In the genomic region with DNA sequence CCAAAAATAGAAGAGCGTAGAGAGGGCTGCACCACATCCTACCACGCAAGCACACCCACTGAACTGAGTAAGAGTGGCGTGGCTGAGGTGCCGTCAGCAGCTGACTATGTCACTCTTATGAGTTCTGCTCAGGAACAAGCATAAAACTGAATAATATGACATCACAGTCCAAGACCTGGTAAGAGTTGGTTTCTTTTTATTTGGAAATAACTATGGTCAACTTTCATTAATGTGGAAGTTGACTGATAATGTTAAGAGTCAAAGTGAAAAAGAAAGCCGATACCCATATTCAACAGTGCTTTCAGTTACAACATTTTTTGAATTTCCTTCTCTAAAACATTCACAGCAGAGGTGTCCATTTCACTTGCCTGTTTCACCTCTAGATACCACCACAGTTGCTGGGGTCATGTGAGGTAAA, we compare ENCODE assay signal across 9 cellular contexts. TPM values are rescaled to one million over a fixed set of nuclear protein-coding genes. Genes with fewer than 3 reads are reported as not detected.
A peak's percentile ranks its signal among the peaks of the same experiment; 100 is the strongest.
DNase-seq lines count a peak whose midpoint lies in the region; ATAC-seq lines count a peak whose summit lies in the region.
"Had no signal": no experiment of that assay in that cellular context is flagged by ENCODE, and none has a peak within 500 bp of the region (broad histone marks: within the 10 kb centered on the region; RNA-seq: fewer than 3 reads in every experiment).

No MANE protein-coding gene starts in this region.

- peaks cover 12 to 40% (median 29%) of the 10 kb centered on the region in 7 donors for H3K4me1 Mint-ChIP-seq in naive thymus-derived CD4-positive, alpha-beta T cell

- H3K27ac Mint-ChIP-seq in naive thymus-derived CD4-positive, alpha-beta T cell = peak overlapping the region in 4 of 9 donors; percentile 8 to 48 (median 32)

- H3K27me3 Mint-ChIP-seq in naive thymus-derived CD4-positive, alpha-beta T cell = no peaks in the 10 kb centered on the region

- H3K4me1 ChIP-seq in naive thymus-derived CD4-positive, alpha-beta T cell (ENCODE audit: control insufficient read depth in 2 of 2, insufficient read depth in 2 of 2, low read length in 2 of 2) = peaks cover 0 to 13% of the 10 kb centered on the region in 2 donors

- H3K4me3 Mint-ChIP-seq in naive thymus-derived CD4-positive, alpha-beta T cell = no peak overlapping the region

- no peak overlapping the region for H3K27ac ChIP-seq in naive thymus-derived CD4-positive, alpha-beta T cell (ENCODE audit: low read depth, low read length)

- H3K36me3 ChIP-seq in naive thymus-derived CD4-positive, alpha-beta T cell (ENCODE audit: control insufficient read depth in 2 of 3, insufficient read depth in 3 of 3, low read length in 3 of 3) = peaks cover 0 to 19% (median 9%) of the 10 kb centered on the region in 3 experiments

- no peaks in the 10 kb centered on the region for H3K9me3 Mint-ChIP-seq in naive thymus-derived CD4-positive, alpha-beta T cell

- no peak for DNase-seq in naive thymus-derived CD4-positive, alpha-beta T cell
- DNase-seq in NCI-H446 treated with DMSO at 0.1 percent for 48 hours (lab: John Stamatoyannopoulos, UW) (no peak), SK-N-DZ (ENCODE audit: low spot score) (no peak), NCI-H526 treated with DMSO at 0.1 percent for 48 hours (lab: John Stamatoyannopoulos, UW) (no peak)
- DNase-seq: NCI-H1417 treated with DMSO at 0.1 percent for 48 hours had no signal

- CTCF ChIA-PET in naive thymus-derived CD4-positive, alpha-beta T cell (lab: Charles Lee) = interaction anchor here (1.9 kb wide), 1 partner anchor 165 kb away, joined by 6 read pairs; no protein-coding TSS in a partner anchor

- ATAC-seq in GM18870 (IDR thresholded peaks at IDR 0.05; ENCODE audit: unreplicated experiment) (peak; percentile 52), GM21528 (IDR thresholded peaks at IDR 0.05; ENCODE audit: low FRiP score, unreplicated experiment) (peak; percentile 58), HG03439 (IDR thresholded peaks at IDR 0.05; ENCODE audit: unreplicated experiment) (peak; percentile 69)
- peak; percentile 89 for ATAC-seq in naive thymus-derived CD4-positive, alpha-beta T cell

- intact Hi-C loops in naive thymus-derived CD4-positive, alpha-beta T cell (cut with micrococcal nuclease) = loop anchor here in 1 of 2 donors (1.0 kb wide), 1 partner anchor 45 kb away; no protein-coding TSS in a partner anchor

- POLR2A ChIA-PET in naive thymus-derived CD4-positive, alpha-beta T cell (lab: Charles Lee) = interaction anchor here (0.7 kb wide), 1 partner anchor 273 kb away, joined by 3 read pairs; no protein-coding TSS in a partner anchor

- H3K4me3 ChIP-seq in naive thymus-derived CD4-positive, alpha-beta T cell (ENCODE audit: low read length) = no peak overlapping the region
- H3K4me3 ChIP-seq: skin epidermis had no signal

- H3K36me3 Mint-ChIP-seq in naive thymus-derived CD4-positive, alpha-beta T cell = peaks cover 12 to 57% (median 40%) of the 10 kb centered on the region in 5 donors

- H3K27me3 ChIP-seq in naive thymus-derived CD4-positive, alpha-beta T cell (ENCODE audit: control insufficient read depth in 2 of 2, insufficient read depth in 2 of 2, low read length in 2 of 2) = no peaks in the 10 kb centered on the region

- no peaks in the 10 kb centered on the region for H3K9me3 ChIP-seq in naive thymus-derived CD4-positive, alpha-beta T cell (ENCODE audit: control insufficient read depth in 2 of 3, low read length in 3 of 3)

RNA-seq across cellular contexts. Expression of a gene that starts 44.6 kb away (rescaled TPM):
- total RNA-seq in naive thymus-derived CD4-positive, alpha-beta T cell = 10 to 100 TPM; 24.4 to 62.8 (median 35.2) TPM
- 10 to 100 TPM; 39.5 to 48.2 TPM for polyA plus RNA-seq in naive thymus-derived CD4-positive, alpha-beta T cell
- polyA plus RNA-seq in SK-N-DZ (2014; cell fraction: cytosol; rRNA removed) = 30.1 and 37.4 TPM in 2 replicates
- polyA plus RNA-seq in SK-N-DZ (2014; cell fraction: nucleus; rRNA removed) = 11.5 and 14.5 TPM in 2 replicates
